ENCODE assay signal across 9 cellular contexts in the genomic region with DNA sequence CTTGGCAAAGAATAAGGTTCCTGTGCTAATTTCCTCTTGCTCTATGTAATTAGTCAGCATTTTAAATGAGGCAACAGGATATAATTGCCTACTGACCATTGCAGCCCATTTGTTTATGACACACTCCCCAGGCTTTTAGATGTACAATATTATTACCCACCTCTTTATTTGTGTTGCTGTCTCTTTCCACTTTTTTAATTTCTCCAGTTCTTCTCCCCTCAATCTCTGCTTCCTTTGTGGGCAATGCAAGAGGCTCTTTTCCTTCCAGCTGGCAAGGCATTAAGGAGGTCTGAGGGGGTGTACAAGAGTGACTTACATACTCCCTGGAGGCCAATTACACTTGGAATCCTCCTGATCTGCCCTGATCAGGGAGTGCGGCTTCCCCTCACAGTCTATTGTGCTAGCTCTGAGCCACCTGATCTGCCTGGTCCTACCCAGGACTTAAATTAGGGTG.
DNase-seq lines count a peak whose midpoint lies in the region; ATAC-seq, FAIRE-seq and TF ChIP-seq lines count a peak whose summit lies in the region.
"Had no signal": no experiment of that assay in that cellular context is flagged by ENCODE, and none has a peak within 500 bp of the region (broad histone marks: within the 10 kb centered on the region; RNA-seq: fewer than 3 reads in every experiment).

No MANE protein-coding gene starts in this region.

- H3K9me3 ChIP-seq in liver (ENCODE audit: control insufficient read depth in 4 of 4, low read length in 3 of 4) = no peaks in the 10 kb centered on the region
- H3K9me3 ChIP-seq in HepG2 (ENCODE audit: low read length) = no peaks in the 10 kb centered on the region
- no peaks in the 10 kb centered on the region for H3K9me3 ChIP-seq in psoas muscle
- no peaks in the 10 kb centered on the region for H3K9me3 ChIP-seq in mucosa of descending colon
- H3K9me3 ChIP-seq in ovary = no peaks in the 10 kb centered on the region

- POLR2A ChIA-PET in HepG2 (lab: Yijun Ruan, JAX) = no interaction called here

- TF ChIP-seq POLR2A in HepG2 (IDR thresholded peaks at IDR 0.05; ENCODE audit: insufficient read depth in 1 of 2, low read depth in 2 of 2, low read length in 2 of 2) (no peak), ovary (IDR thresholded peaks at IDR 0.05) (no peak)

- H3K27me3 ChIP-seq in liver (ENCODE audit: control insufficient read depth in 4 of 4, insufficient read depth in 4 of 4, low read length in 3 of 4) = no peaks in the 10 kb centered on the region
- H3K27me3 ChIP-seq in HepG2 (ENCODE audit: control insufficient read depth in 1 of 2, insufficient read depth in 2 of 2, low read length in 2 of 2) = peaks cover 0 to 4% of the 10 kb centered on the region in 2 experiments; a peak in 1 of 5 replicates
- H3K27me3 ChIP-seq in mesendoderm (ENCODE audit: insufficient read depth, low read length, poor library complexity) = no peaks in the 10 kb centered on the region
- no peaks in the 10 kb centered on the region for H3K27me3 ChIP-seq in psoas muscle (ENCODE audit: insufficient read depth in 3 of 3, low read length in 2 of 3)
- H3K27me3 ChIP-seq in ovary = no peaks in the 10 kb centered on the region

- H4K5ac ChIP-seq in mesendoderm (ENCODE audit: low read length) = no peak overlapping the region

- H3K4me2 ChIP-seq in HepG2 (ENCODE audit: low read depth, low read length) (no peak overlapping the region), mesendoderm (ENCODE audit: low read length) (no peak overlapping the region)

- H3K23ac ChIP-seq in mesendoderm (ENCODE audit: low read length) = no peak overlapping the region

- no peak overlapping the region for H3K56ac ChIP-seq in mesendoderm (ENCODE audit: low read length)

- CTCF ChIA-PET in HepG2 (lab: Yijun Ruan, JAX; ENCODE audit: low intra/inter-chr PET ratio, low total read pairs) = no interaction called here

- peak overlapping the region; percentile 36 to 55 for H3K27ac ChIP-seq in liver (ENCODE audit: low read depth in 1 of 2, low read length in 2 of 2)
- no peak overlapping the region for H3K27ac ChIP-seq in HepG2 (ENCODE audit: extremely low read length, insufficient read depth, low read length)
- H3K27ac ChIP-seq in mesendoderm (ENCODE audit: low read depth, low read length) = no peak overlapping the region
- H3K27ac ChIP-seq in psoas muscle = no peak overlapping the region
- H3K27ac ChIP-seq in ovary = no peak overlapping the region

- H4K8ac ChIP-seq in mesendoderm (ENCODE audit: low read depth, low read length) = no peak overlapping the region

- no peak overlapping the region for H2BK15ac ChIP-seq in mesendoderm (replicated peaks; ENCODE audit: low read depth)

- no peak overlapping the region for H3K18ac ChIP-seq in mesendoderm (ENCODE audit: low read length)

- H3K36me3 ChIP-seq in liver (ENCODE audit: control insufficient read depth in 4 of 4, insufficient read depth in 3 of 4, low read depth in 1 of 4, low read length in 3 of 4) (no peaks in the 10 kb centered on the region), HepG2 (replicated peaks in 1 of 2; ENCODE audit: control insufficient read depth in 1 of 2, insufficient read depth in 2 of 2, low read length in 2 of 2) (no peaks in the 10 kb centered on the region), mesendoderm (ENCODE audit: control insufficient read depth, insufficient read depth, low read length) (no peaks in the 10 kb centered on the region), psoas muscle (ENCODE audit: insufficient read depth in 1 of 2, low read depth in 1 of 2) (no peaks in the 10 kb centered on the region), mucosa of descending colon (ENCODE audit: low read depth) (no peaks in the 10 kb centered on the region), ovary (no peaks in the 10 kb centered on the region)

- no peak overlapping the region for H2BK5ac ChIP-seq in mesendoderm (ENCODE audit: low read length)

- H3K4ac ChIP-seq in mesendoderm (ENCODE audit: low read depth, low read length) = no peak overlapping the region

- TF ChIP-seq EP300 in HepG2 (IDR thresholded peaks at IDR 0.05; ENCODE audit: low read depth in 2 of 2, low read length in 2 of 2) (no peak), HepG2 (CRISPR knock-in tag; IDR thresholded peaks at IDR 0.05; ENCODE audit: borderline replicate concordance) (no peak), ovary (IDR thresholded peaks at IDR 0.05) (no peak)

- H3K4me1 ChIP-seq in liver (ENCODE audit: control insufficient read depth in 4 of 4, insufficient read depth in 4 of 4, low read length in 3 of 4) = no peaks in the 10 kb centered on the region
- peaks cover 9% of the 10 kb centered on the region; the same call in 1 of the 2 replicates for H3K4me1 ChIP-seq in HepG2 (ENCODE audit: insufficient read depth, low read length)
- H3K4me1 ChIP-seq in mesendoderm (ENCODE audit: control insufficient read depth, low read depth, low read length) = peaks cover 2% of the 10 kb centered on the region
- H3K4me1 ChIP-seq in psoas muscle = peaks cover 11% of the 10 kb centered on the region
- H3K4me1 ChIP-seq in mucosa of descending colon (ENCODE audit: low read depth) = no peaks in the 10 kb centered on the region
- H3K4me1 ChIP-seq in ovary (ENCODE audit: insufficient read depth) = peaks cover 3% of the 10 kb centered on the region

- TF ChIP-seq RAD21 in liver (IDR thresholded peaks at IDR 0.05) (no peak), HepG2 (CRISPR knock-in tag; IDR thresholded peaks at IDR 0.05) (no peak)

- whole genome bisulfite sequencing in liver = 83% methylated on average over 1 of the region's 1 CpG
- WGBS in HepG2 (ENCODE audit: low lambda C conversion rate) = 50% methylated on average over 1 of the region's 1 CpG
- WGBS in mesendoderm (ENCODE audit: extremely low coverage, insufficient coverage, low lambda C conversion rate) = no CpG with 5 or more reads among the region's 1 CpG
- WGBS in psoas muscle, 3 donors = 51 to 68% (median 60%) methylated on average over 1 of the region's 1 CpG
- WGBS in ovary, 3 donors = 64 to 87% (median 73%) methylated on average over 1 of the region's 1 CpG

- in situ Hi-C loops in HepG2 (cut with HindIII; ENCODE audit: extremely low pct_ligation_motif_present, low pct_unique_long_range_greater_than_20kb) = no loop called here

- DNase-seq in HepG2 (ENCODE audit: low spot score) (no peak), cerebellum (ENCODE audit: low spot score) (peak; percentile 3), mesendoderm (peak; percentile 12), DMS114 treated with DMSO at 0.1 percent for 48 hours (lab: John Stamatoyannopoulos, UW; ENCODE audit: unreplicated experiment) (no peak), psoas muscle (no peak), mucosa of descending colon (no peak), ovary (no peak)
- DNase-seq: activated naive CD4-positive, alpha-beta T cell treated with anti-CD3 and anti-CD28 coated beads for 36 hours had no signal

- no peak for TF ChIP-seq CTCF in liver (IDR thresholded peaks at IDR 0.05; ENCODE audit: low read depth, low read length, missing input control)
- no peak for TF ChIP-seq CTCF in HepG2 (CRISPR knock-in tag; IDR thresholded peaks at IDR 0.05)
- TF ChIP-seq CTCF in psoas muscle (IDR thresholded peaks at IDR 0.05) = no peak
- no peak for TF ChIP-seq CTCF in mucosa of descending colon (IDR thresholded peaks at IDR 0.05)
- TF ChIP-seq CTCF in ovary (IDR thresholded peaks at IDR 0.05) = no peak

- ATAC-seq in HepG2 = no peak
- ATAC-seq in psoas muscle = no peak
- ATAC-seq in mucosa of descending colon = no peak

- FAIRE-seq in HepG2 (lab: Jason Lieb, UNC) = no peak

- no peak overlapping the region for H2AK5ac ChIP-seq in mesendoderm (ENCODE audit: low read length)

- no peaks in the 10 kb centered on the region for H4K20me1 ChIP-seq in HepG2 (ENCODE audit: insufficient read depth, low read length)

- H3K79me1 ChIP-seq in mesendoderm (ENCODE audit: low read length) = no peaks in the 10 kb centered on the region

- no peaks in the 10 kb centered on the region for H3K79me2 ChIP-seq in HepG2 (ENCODE audit: insufficient read depth, low read length)
- H3K79me2 ChIP-seq in mesendoderm (ENCODE audit: control insufficient read depth, insufficient read depth, low read length) = no peaks in the 10 kb centered on the region

- intact Hi-C loops in HepG2 (cut with micrococcal nuclease; ENCODE audit: unreplicated experiment) = no loop called here
- intact Hi-C loops in psoas muscle (cut with DNase I) = no loop called here
- intact Hi-C loops in mucosa of descending colon (cut with DNase I, micrococcal nuclease) = no loop called here
- intact Hi-C loops in ovary (cut with DNase I) = no loop called here

- H3K4me3 ChIP-seq in liver (ENCODE audit: low read depth in 1 of 3, low read length in 3 of 3) (no peak overlapping the region), HepG2 (replicated peaks in 1 of 3; ENCODE audit: insufficient read depth in 1 of 3, low read depth in 2 of 3, low read length in 3 of 3) (no peak overlapping the region), mesendoderm (ENCODE audit: low read length) (no peak overlapping the region), psoas muscle (no peak overlapping the region), mucosa of descending colon (no peak overlapping the region), ovary (no peak overlapping the region)

- no TSS peak for BruUV-seq in HepG2 (replicated peaks; lab: Mats Ljungman, UMichigan)

- H2AFZ ChIP-seq in HepG2 (ENCODE audit: low read length) = no peak overlapping the region

- H3K9ac ChIP-seq in liver (ENCODE audit: low read depth in 1 of 2, low read length in 2 of 2) = no peak overlapping the region
- no peak overlapping the region for H3K9ac ChIP-seq in HepG2 (ENCODE audit: insufficient read depth, low read depth, low read length)
- H3K9ac ChIP-seq in mesendoderm (ENCODE audit: low read length) = no peak overlapping the region

- H2BK120ac ChIP-seq in mesendoderm (ENCODE audit: low read depth, low read length) = no peak overlapping the region

TF ChIP-seq in HepG2, 621 proteins besides CTCF, POLR2A, EP300 and RAD21 (continues in another document):
- TF ChIP-seq FOXK1 (CRISPR knock-in tag; IDR thresholded peaks at IDR 0.05; ENCODE audit: borderline replicate concordance, low read depth) (no peak), SIX1 (CRISPR knock-in tag; IDR thresholded peaks at IDR 0.05; ENCODE audit: borderline replicate concordance) (no peak), MAFK (conservative IDR thresholded peaks at IDR 0.05 in 1 of 2, IDR thresholded peaks at IDR 0.05 in 1 of 2; ENCODE audit: low read length in 2 of 2) (0 out of 4 replicates have a peak, but pooled peaks of 1 of the 2 experiments have one; percentile 6), SRSF1 (optimal IDR thresholded peaks at IDR 0.05; ENCODE audit: low read depth, low read length) (no peak), TCF7L2 (IDR thresholded peaks at IDR 0.05; ENCODE audit: low read depth, low read length) (no peak)

Comparison
In these comparisons a context has a peak if more than half of its experiments do, and no peak if none do; other contexts are left out.
1. H3K27ac ChIP-seq: peak in liver (2 of 2); none in HepG2 (single experiment), mesendoderm (single experiment), psoas muscle (single experiment) and ovary (0 of 2).
2. DNase-seq: peak in cerebellum (single experiment) and mesendoderm (single experiment); none in HepG2 (single experiment), DMS114 treated with DMSO at 0.1 percent for 48 hours (single experiment), psoas muscle (0 of 2), mucosa of descending colon (0 of 3) and ovary (0 of 5).